ENCODE assay signal across 1 cellular context in the genomic region with DNA sequence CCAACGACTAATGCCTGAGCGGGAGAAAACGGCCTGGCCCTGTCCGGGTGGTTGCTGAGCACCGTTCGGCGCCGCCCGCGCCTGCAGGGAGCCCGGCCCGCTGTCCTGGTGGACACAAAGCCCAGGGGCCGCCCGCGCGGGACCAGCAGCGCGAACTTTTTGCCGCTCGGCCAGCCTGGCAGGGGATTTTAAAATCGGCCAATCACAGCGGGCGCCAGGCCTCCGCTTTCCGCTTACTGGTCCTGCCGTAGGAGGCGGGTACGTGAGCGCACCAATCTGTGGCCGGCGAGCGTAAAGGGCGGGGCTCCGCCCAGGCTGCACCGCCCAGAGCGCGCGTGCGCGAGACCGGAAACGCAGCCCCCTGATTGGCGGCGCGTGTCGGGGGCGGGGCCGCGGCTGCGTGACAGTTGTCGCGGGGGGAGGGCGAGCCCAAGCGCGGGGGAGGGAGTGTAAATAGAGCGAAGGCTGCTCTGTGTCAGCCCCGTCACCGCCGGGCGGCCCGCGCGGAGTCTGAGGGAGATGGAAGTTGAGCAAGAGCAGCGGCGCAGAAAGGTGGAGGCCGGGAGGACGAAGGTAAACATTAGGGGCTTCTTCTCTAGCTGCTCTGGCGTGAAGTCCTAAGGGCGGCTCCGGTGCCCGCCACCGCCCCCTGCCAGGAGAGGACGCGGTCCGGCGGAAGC.
A peak's percentile ranks its signal among the peaks of the same experiment; 100 is the strongest.
TF ChIP-seq lines count a peak whose summit lies in the region.

C21orf58 (minus strand) TSS at position 161 of the 680 bp plus-strand sequence. CDS start 1,132 bp downstream, outside the sequence.
A gene with protein sequence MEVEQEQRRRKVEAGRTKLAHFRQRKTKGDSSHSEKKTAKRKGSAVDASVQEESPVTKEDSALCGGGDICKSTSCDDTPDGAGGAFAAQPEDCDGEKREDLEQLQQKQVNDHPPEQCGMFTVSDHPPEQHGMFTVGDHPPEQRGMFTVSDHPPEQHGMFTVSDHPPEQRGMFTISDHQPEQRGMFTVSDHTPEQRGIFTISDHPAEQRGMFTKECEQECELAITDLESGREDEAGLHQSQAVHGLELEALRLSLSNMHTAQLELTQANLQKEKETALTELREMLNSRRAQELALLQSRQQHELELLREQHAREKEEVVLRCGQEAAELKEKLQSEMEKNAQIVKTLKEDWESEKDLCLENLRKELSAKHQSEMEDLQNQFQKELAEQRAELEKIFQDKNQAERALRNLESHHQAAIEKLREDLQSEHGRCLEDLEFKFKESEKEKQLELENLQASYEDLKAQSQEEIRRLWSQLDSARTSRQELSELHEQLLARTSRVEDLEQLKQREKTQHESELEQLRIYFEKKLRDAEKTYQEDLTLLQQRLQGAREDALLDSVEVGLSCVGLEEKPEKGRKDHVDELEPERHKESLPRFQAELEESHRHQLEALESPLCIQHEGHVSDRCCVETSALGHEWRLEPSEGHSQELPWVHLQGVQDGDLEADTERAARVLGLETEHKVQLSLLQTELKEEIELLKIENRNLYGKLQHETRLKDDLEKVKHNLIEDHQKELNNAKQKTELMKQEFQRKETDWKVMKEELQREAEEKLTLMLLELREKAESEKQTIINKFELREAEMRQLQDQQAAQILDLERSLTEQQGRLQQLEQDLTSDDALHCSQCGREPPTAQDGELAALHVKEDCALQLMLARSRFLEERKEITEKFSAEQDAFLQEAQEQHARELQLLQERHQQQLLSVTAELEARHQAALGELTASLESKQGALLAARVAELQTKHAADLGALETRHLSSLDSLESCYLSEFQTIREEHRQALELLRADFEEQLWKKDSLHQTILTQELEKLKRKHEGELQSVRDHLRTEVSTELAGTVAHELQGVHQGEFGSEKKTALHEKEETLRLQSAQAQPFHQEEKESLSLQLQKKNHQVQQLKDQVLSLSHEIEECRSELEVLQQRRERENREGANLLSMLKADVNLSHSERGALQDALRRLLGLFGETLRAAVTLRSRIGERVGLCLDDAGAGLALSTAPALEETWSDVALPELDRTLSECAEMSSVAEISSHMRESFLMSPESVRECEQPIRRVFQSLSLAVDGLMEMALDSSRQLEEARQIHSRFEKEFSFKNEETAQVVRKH (N-terminal part only) (plus strand): TSS at position 447 of the 680 bp plus-strand sequence. CDS start 73 bp downstream, at position 520.

TF ChIP-seq in HepG2, 621 proteins besides CTCF, POLR2A, EP300 and RAD21 (continued from another document and continues in another):
- peak; percentile 99 for TF ChIP-seq E2F1 (CRISPR knock-in tag; IDR thresholded peaks at IDR 0.05)
- TF ChIP-seq, protein P1, sequence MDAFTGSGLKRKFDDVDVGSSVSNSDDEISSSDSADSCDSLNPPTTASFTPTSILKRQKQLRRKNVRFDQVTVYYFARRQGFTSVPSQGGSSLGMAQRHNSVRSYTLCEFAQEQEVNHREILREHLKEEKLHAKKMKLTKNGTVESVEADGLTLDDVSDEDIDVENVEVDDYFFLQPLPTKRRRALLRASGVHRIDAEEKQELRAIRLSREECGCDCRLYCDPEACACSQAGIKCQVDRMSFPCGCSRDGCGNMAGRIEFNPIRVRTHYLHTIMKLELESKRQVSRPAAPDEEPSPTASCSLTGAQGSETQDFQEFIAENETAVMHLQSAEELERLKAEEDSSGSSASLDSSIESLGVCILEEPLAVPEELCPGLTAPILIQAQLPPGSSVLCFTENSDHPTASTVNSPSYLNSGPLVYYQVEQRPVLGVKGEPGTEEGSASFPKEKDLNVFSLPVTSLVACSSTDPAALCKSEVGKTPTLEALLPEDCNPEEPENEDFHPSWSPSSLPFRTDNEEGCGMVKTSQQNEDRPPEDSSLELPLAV (CRISPR knock-in tag; conservative IDR thresholded peaks at IDR 0.05; ENCODE audit: low read depth) = no peak
- peak; percentile 70; the same call in 1 of the 2 replicates for TF ChIP-seq SP5 (CRISPR knock-in tag; IDR thresholded peaks at IDR 0.05; ENCODE audit: borderline replicate concordance, low read depth)
- no peak for TF ChIP-seq ZNF207 (IDR thresholded peaks at IDR 0.05; ENCODE audit: borderline replicate concordance)
- TF ChIP-seq ZMYM3 (CRISPR knock-in tag; IDR thresholded peaks at IDR 0.05) = no peak
- no peak for TF ChIP-seq SIX1 (CRISPR knock-in tag; IDR thresholded peaks at IDR 0.05; ENCODE audit: borderline replicate concordance)
- TF ChIP-seq ZIK1 (CRISPR knock-in tag; IDR thresholded peaks at IDR 0.05; ENCODE audit: borderline replicate concordance, low read depth) = 0 out of 2 replicates have a peak, but pooled peaks have one; percentile 39
- TF ChIP-seq PHF20 (CRISPR knock-in tag; IDR thresholded peaks at IDR 0.05) = peak; percentile 42; the same call in 1 of the 2 replicates
- TF ChIP-seq, protein P2, sequence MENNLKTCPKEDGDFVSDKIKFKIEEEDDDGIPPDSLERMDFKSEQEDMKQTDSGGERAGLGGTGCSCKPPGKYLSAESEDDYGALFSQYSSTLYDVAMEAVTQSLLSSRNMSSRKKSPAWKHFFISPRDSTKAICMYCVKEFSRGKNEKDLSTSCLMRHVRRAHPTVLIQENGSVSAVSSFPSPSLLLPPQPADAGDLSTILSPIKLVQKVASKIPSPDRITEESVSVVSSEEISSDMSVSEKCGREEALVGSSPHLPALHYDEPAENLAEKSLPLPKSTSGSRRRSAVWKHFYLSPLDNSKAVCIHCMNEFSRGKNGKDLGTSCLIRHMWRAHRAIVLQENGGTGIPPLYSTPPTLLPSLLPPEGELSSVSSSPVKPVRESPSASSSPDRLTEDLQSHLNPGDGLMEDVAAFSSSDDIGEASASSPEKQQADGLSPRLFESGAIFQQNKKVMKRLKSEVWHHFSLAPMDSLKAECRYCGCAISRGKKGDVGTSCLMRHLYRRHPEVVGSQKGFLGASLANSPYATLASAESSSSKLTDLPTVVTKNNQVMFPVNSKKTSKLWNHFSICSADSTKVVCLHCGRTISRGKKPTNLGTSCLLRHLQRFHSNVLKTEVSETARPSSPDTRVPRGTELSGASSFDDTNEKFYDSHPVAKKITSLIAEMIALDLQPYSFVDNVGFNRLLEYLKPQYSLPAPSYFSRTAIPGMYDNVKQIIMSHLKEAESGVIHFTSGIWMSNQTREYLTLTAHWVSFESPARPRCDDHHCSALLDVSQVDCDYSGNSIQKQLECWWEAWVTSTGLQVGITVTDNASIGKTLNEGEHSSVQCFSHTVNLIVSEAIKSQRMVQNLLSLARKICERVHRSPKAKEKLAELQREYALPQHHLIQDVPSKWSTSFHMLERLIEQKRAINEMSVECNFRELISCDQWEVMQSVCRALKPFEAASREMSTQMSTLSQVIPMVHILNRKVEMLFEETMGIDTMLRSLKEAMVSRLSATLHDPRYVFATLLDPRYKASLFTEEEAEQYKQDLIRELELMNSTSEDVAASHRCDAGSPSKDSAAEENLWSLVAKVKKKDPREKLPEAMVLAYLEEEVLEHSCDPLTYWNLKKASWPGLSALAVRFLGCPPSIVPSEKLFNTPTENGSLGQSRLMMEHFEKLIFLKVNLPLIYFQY (CRISPR knock-in tag; IDR thresholded peaks at IDR 0.05; ENCODE audit: borderline replicate concordance) = no peak; the same call in 1 of the 2 replicates
- no peak for TF ChIP-seq ZNF33B (CRISPR knock-in tag; IDR thresholded peaks at IDR 0.05)
- peak; percentile 56 for TF ChIP-seq FOXA3 (CRISPR knock-in tag; IDR thresholded peaks at IDR 0.05)
- TF ChIP-seq E2F5 (CRISPR knock-in tag; conservative IDR thresholded peaks at IDR 0.05) = peak; percentile 97
- TF ChIP-seq ZMAT3 (CRISPR knock-in tag; conservative IDR thresholded peaks at IDR 0.05) = 0 out of 2 replicates have a peak, but pooled peaks have one; percentile 35
- no peak for TF ChIP-seq TBP (CRISPR knock-in tag; IDR thresholded peaks at IDR 0.05)
- TF ChIP-seq, protein P3, sequence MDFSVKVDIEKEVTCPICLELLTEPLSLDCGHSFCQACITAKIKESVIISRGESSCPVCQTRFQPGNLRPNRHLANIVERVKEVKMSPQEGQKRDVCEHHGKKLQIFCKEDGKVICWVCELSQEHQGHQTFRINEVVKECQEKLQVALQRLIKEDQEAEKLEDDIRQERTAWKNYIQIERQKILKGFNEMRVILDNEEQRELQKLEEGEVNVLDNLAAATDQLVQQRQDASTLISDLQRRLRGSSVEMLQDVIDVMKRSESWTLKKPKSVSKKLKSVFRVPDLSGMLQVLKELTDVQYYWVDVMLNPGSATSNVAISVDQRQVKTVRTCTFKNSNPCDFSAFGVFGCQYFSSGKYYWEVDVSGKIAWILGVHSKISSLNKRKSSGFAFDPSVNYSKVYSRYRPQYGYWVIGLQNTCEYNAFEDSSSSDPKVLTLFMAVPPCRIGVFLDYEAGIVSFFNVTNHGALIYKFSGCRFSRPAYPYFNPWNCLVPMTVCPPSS (IDR thresholded peaks at IDR 0.05) = no peak
- no peak for TF ChIP-seq MTA3 (CRISPR knock-in tag; IDR thresholded peaks at IDR 0.05)
- 0 out of 2 replicates have a peak, but pooled peaks have one; percentile 38 for TF ChIP-seq ZNF503 (CRISPR knock-in tag; IDR thresholded peaks at IDR 0.05)
- peak; percentile 46; the same call in 1 of the 2 replicates for TF ChIP-seq POGZ (CRISPR knock-in tag; IDR thresholded peaks at IDR 0.05)
- TF ChIP-seq ZNF766 (CRISPR knock-in tag; IDR thresholded peaks at IDR 0.05; ENCODE audit: borderline replicate concordance) = no peak
- peak; percentile 86 for TF ChIP-seq HDAC1 (CRISPR knock-in tag; IDR thresholded peaks at IDR 0.05)
- TF ChIP-seq, protein P4, sequence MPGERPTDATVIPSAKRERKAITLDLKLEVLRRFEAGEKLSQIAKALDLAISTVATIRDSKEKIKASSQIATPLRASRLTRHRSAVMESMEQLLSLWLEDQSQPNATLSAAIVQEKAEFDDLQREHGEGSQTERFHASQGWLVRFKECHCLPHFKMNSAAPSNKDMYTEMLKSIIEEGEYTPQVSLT (CRISPR knock-in tag; IDR thresholded peaks at IDR 0.05; ENCODE audit: borderline replicate concordance, low read depth) = no peak
- TF ChIP-seq MEIS2 (CRISPR knock-in tag; IDR thresholded peaks at IDR 0.05) = peak; percentile 0; the same call in 1 of the 2 replicates
- TF ChIP-seq ZNF383 (CRISPR knock-in tag; IDR thresholded peaks at IDR 0.05; ENCODE audit: borderline replicate concordance) = no peak
- TF ChIP-seq ZNF180 (CRISPR knock-in tag; IDR thresholded peaks at IDR 0.05; ENCODE audit: borderline replicate concordance, low read depth) = no peak
- TF ChIP-seq ELF1 (CRISPR knock-in tag; IDR thresholded peaks at IDR 0.05) = peak; percentile 13; the same call in 1 of the 2 replicates
- TF ChIP-seq NONO (IDR thresholded peaks at IDR 0.05) = no peak
- TF ChIP-seq NONO (CRISPR knock-in tag; conservative IDR thresholded peaks at IDR 0.05) = peak; percentile 56; the same call in 1 of the 2 replicates
- peak; percentile 86 for TF ChIP-seq ZNF501 (CRISPR knock-in tag; IDR thresholded peaks at IDR 0.05)
- TF ChIP-seq SP2 (CRISPR knock-in tag; IDR thresholded peaks at IDR 0.05) = peak; percentile 81
- peak; percentile 7; the same call in 1 of the 2 replicates for TF ChIP-seq ZBTB8A (CRISPR knock-in tag; IDR thresholded peaks at IDR 0.05; ENCODE audit: borderline replicate concordance, low read depth)
- TF ChIP-seq, protein P5, sequence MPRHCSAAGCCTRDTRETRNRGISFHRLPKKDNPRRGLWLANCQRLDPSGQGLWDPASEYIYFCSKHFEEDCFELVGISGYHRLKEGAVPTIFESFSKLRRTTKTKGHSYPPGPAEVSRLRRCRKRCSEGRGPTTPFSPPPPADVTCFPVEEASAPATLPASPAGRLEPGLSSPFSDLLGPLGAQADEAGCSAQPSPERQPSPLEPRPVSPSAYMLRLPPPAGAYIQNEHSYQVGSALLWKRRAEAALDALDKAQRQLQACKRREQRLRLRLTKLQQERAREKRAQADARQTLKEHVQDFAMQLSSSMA (CRISPR knock-in tag; IDR thresholded peaks at IDR 0.05) = peak; percentile 66; the same call in 1 of the 2 replicates
- TF ChIP-seq HOMEZ (CRISPR knock-in tag; IDR thresholded peaks at IDR 0.05; ENCODE audit: low read depth) = no peak
- no peak for TF ChIP-seq NFE2L1 (CRISPR knock-in tag; IDR thresholded peaks at IDR 0.05; ENCODE audit: borderline replicate concordance)
- TF ChIP-seq ZNF282 (IDR thresholded peaks at IDR 0.05; ENCODE audit: partially characterized antibody) = no peak
- no peak for TF ChIP-seq CENPX (CRISPR knock-in tag; IDR thresholded peaks at IDR 0.05)
